Comparison of ENCODE assay signal across 18 cellular contexts in genomic region chr17:10668771-10669170, GRCh38. TPM values are rescaled to one million over a fixed set of nuclear protein-coding genes. Genes with fewer than 3 reads are reported as not detected.
DNase-seq lines count a peak whose midpoint lies in the region; ATAC-seq and TF ChIP-seq lines count a peak whose summit lies in the region.
"Had no signal": no experiment of that assay in that cellular context is flagged by ENCODE, and none has a peak within 500 bp of the region (broad histone marks: within the 10 kb centered on the region; RNA-seq: fewer than 3 reads in every experiment).

No MANE protein-coding gene starts in this region.

- POLR2A ChIA-PET in AG04450 (lab: Yijun Ruan, JAX), result no interaction called here

- H3K27ac Mint-ChIP-seq in HFFc6, result peak overlapping the region; percentile 51
- no peak overlapping the region for H3K27ac Mint-ChIP-seq in activated naive CD8-positive, alpha-beta T cell treated with anti-CD3 and anti-CD28 coated beads, Interleukin-2, amount 50 U/mL, for 24 hours
- H3K27ac Mint-ChIP-seq: activated CD4-positive, alpha-beta memory T cell treated with anti-CD3 and anti-CD28 coated beads for 36 hours; nephron progenitor cell; stimulated activated naive CD8-positive, alpha-beta T cell treated with anti-CD3 and anti-CD28 coated beads, Interleukin-15, amount 100 ng/mL, for 72 hours had no signal

- H3K36me3 ChIP-seq in ascending aorta, result no peaks in the 10 kb centered on the region
- H3K36me3 ChIP-seq: vagina had no signal

- peaks cover 4% of the 10 kb centered on the region for H3K36me3 Mint-ChIP-seq in HFFc6 (ENCODE audit: low read depth)
- H3K36me3 Mint-ChIP-seq in activated naive CD8-positive, alpha-beta T cell treated with anti-CD3 and anti-CD28 coated beads, Interleukin-2, amount 50 U/mL, for 24 hours (ENCODE audit: low read depth), result peaks cover 10% of the 10 kb centered on the region

- TF ChIP-seq CTCF in AG04450 (IDR thresholded peaks at IDR 0.05; ENCODE audit: low read depth, low read length), result no peak
- TF ChIP-seq CTCF in HFFc6 (IDR thresholded peaks at IDR 0.05), result no peak
- no peak for TF ChIP-seq CTCF in ascending aorta (IDR thresholded peaks at IDR 0.05)
- TF ChIP-seq CTCF in foreskin keratinocyte (conservative IDR thresholded peaks at IDR 0.05), result no peak

- H3K4me3 Mint-ChIP-seq in HFFc6, result peak overlapping the region; percentile 18; the same call in 1 of the 2 replicates
- H3K4me3 Mint-ChIP-seq in activated naive CD8-positive, alpha-beta T cell treated with anti-CD3 and anti-CD28 coated beads, Interleukin-2, amount 50 U/mL, for 24 hours, result no peak overlapping the region
- H3K4me3 Mint-ChIP-seq: activated CD4-positive, alpha-beta memory T cell treated with anti-CD3 and anti-CD28 coated beads for 36 hours; nephron progenitor cell; stimulated activated naive CD8-positive, alpha-beta T cell treated with anti-CD3 and anti-CD28 coated beads, Interleukin-15, amount 100 ng/mL, for 72 hours had no signal

- H3K27me3 ChIP-seq in AG04450 (ENCODE audit: control insufficient read depth, insufficient read depth, low read length) (no peaks in the 10 kb centered on the region), ascending aorta (no peaks in the 10 kb centered on the region), foreskin keratinocyte (no peaks in the 10 kb centered on the region)
- H3K27me3 ChIP-seq: vagina had no signal

- H3K9me3 ChIP-seq in AG04450 (ENCODE audit: control insufficient read depth, insufficient read depth, low read length) (no peaks in the 10 kb centered on the region), ascending aorta (no peaks in the 10 kb centered on the region)
- H3K9me3 ChIP-seq: A549, vagina had no signal

- peaks cover 30% of the 10 kb centered on the region for H3K4me1 Mint-ChIP-seq in HFFc6 (ENCODE audit: low read depth)
- H3K4me1 Mint-ChIP-seq in activated naive CD8-positive, alpha-beta T cell treated with anti-CD3 and anti-CD28 coated beads, Interleukin-2, amount 50 U/mL, for 24 hours, result no peaks in the 10 kb centered on the region
- H3K4me1 Mint-ChIP-seq: stimulated activated naive CD8-positive, alpha-beta T cell treated with anti-CD3 and anti-CD28 coated beads, Interleukin-15, amount 100 ng/mL, for 72 hours had no signal

- H3K27ac ChIP-seq in AG04450 (ENCODE audit: low read depth, low read length) (peak overlapping the region; percentile 47), ascending aorta (peak overlapping the region; percentile 29 to 39), foreskin keratinocyte (no peak overlapping the region)
- H3K27ac ChIP-seq: A549, vagina had no signal

- H3K27me3 Mint-ChIP-seq in HFFc6 (ENCODE audit: insufficient read depth), result no peaks in the 10 kb centered on the region; the same call in 1 of the 2 replicates
- no peaks in the 10 kb centered on the region for H3K27me3 Mint-ChIP-seq in activated naive CD8-positive, alpha-beta T cell treated with anti-CD3 and anti-CD28 coated beads, Interleukin-2, amount 50 U/mL, for 24 hours
- H3K27me3 Mint-ChIP-seq: activated CD4-positive, alpha-beta memory T cell treated with anti-CD3 and anti-CD28 coated beads for 36 hours; stimulated activated naive CD8-positive, alpha-beta T cell treated with anti-CD3 and anti-CD28 coated beads, Interleukin-15, amount 100 ng/mL, for 72 hours had no signal

- intact Hi-C loops in ascending aorta (cut with DNase I), result no loop called here

- H3K4me3 ChIP-seq in AG04450 (ENCODE audit: low read depth, low read length), result no peak overlapping the region
- no peak overlapping the region for H3K4me3 ChIP-seq in ascending aorta
- H3K4me3 ChIP-seq: A549, vagina had no signal

- H3K4me1 ChIP-seq in ascending aorta (peaks cover 0 to 3% of the 10 kb centered on the region in 2 donors), foreskin keratinocyte (no peaks in the 10 kb centered on the region)
- H3K4me1 ChIP-seq: A549, vagina had no signal

- DNase-seq in AG04450 (ENCODE audit: low read depth, low spot score) (peak; percentile 58), HFFc6 (peak; percentile 56), ascending aorta (ENCODE audit: low spot score in 2 of 2) (no peak), foreskin keratinocyte (peak in 1 of 2 donors; percentile 13), kidney glomerular epithelial cell (lab: John Stamatoyannopoulos, UW) (no peak), NCI-H2227 (lab: John Stamatoyannopoulos, UW; ENCODE audit: unreplicated experiment) (no peak)
- no peak for DNase-seq in activated naive CD8-positive, alpha-beta T cell treated with anti-CD3 and anti-CD28 coated beads, Interleukin-2, amount 50 U/mL, for 24 hours
- DNase-seq: activated CD4-positive, alpha-beta memory T cell treated with anti-CD3 and anti-CD28 coated beads for 36 hours; cerebellar nuclear complex; head of caudate nucleus; mesendoderm; NCI-H2029; nephron progenitor cell; stimulated activated naive CD8-positive, alpha-beta T cell treated with anti-CD3 and anti-CD28 coated beads, Interleukin-15, amount 100 ng/mL, for 72 hours had no signal

- no peaks in the 10 kb centered on the region for H3K9me3 Mint-ChIP-seq in HFFc6
- H3K9me3 Mint-ChIP-seq in activated naive CD8-positive, alpha-beta T cell treated with anti-CD3 and anti-CD28 coated beads, Interleukin-2, amount 50 U/mL, for 24 hours, result no peaks in the 10 kb centered on the region
- H3K9me3 Mint-ChIP-seq: activated CD4-positive, alpha-beta memory T cell treated with anti-CD3 and anti-CD28 coated beads for 36 hours; nephron progenitor cell; stimulated activated naive CD8-positive, alpha-beta T cell treated with anti-CD3 and anti-CD28 coated beads, Interleukin-15, amount 100 ng/mL, for 72 hours had no signal

- CTCF ChIA-PET in AG04450 (lab: Charles Lee), result interaction anchor here (3.2 to 4.2 kb wide), 2 partner anchors 22 to 51 kb away, joined by 10 to 22 read pairs; no protein-coding TSS in a partner anchor

- ATAC-seq in foreskin keratinocyte (peak; percentile 64), GM18858 (IDR thresholded peaks at IDR 0.05; ENCODE audit: unreplicated experiment) (no peak)
- ATAC-seq in activated naive CD8-positive, alpha-beta T cell treated with anti-CD3 and anti-CD28 coated beads, Interleukin-2, amount 50 U/mL, for 24 hours, result no peak
- ATAC-seq: Panc1; stimulated activated naive CD8-positive, alpha-beta T cell treated with anti-CD3 and anti-CD28 coated beads, Interleukin-15, amount 100 ng/mL, for 72 hours had no signal

RNA-seq across cellular contexts. Expression of gene MYH3, which starts 11.7 kb away (rescaled TPM):
- polyA plus RNA-seq in AG04450 (2011; rRNA removed) (0.31 and 0.66 TPM in 2 replicates), foreskin keratinocyte (0.45 and 0.78 TPM in 2 replicates)
- polyA minus RNA-seq in AG04450 (2011; rRNA and poly(A)+ RNA removed), result 0.83 and 1.6 TPM in 2 replicates
- 1 to 10 TPM in 1 of 6 experiments, under 1 TPM in 5; 0.28 to 1.5 (median 0.50) TPM for total RNA-seq in HFFc6 (2021; fragmentation: NEBNext Ultra II Directional; extraction: Animal tissue kit (Norgen Biotek cat#: 25700))
- total RNA-seq in ascending aorta (0.32 TPM), foreskin keratinocyte (0.67 and 1.2 TPM in 2 replicates)

RNA-seq across cellular contexts. Expression of gene SCO1, which starts 28.6 kb away (rescaled TPM):
- 25.1 and 28.5 TPM in 2 replicates for polyA plus RNA-seq in AG04450 (2011; rRNA removed)
- 8.5 and 13.6 TPM in 2 replicates for polyA minus RNA-seq in AG04450 (2011; rRNA and poly(A)+ RNA removed)
- total RNA-seq in HFFc6 (2021; fragmentation: NEBNext Ultra II Directional; extraction: Animal tissue kit (Norgen Biotek cat#: 25700)), result 10 to 100 TPM; 30.7 to 41.4 (median 33.5) TPM
- 173 TPM for total RNA-seq in ascending aorta
- total RNA-seq in foreskin keratinocyte, result 33.0 and 36.9 TPM in 2 replicates
- 24.7 and 30.9 TPM in 2 replicates for polyA plus RNA-seq in foreskin keratinocyte

RNA-seq across cellular contexts. Expression of gene ADPRM, which starts 28.6 kb away (rescaled TPM):
- polyA plus RNA-seq in AG04450 (2011; rRNA removed) (11.8 and 15.1 TPM in 2 replicates), foreskin keratinocyte (5.6 and 9.0 TPM in 2 replicates)
- 5.4 and 6.6 TPM in 2 replicates for polyA minus RNA-seq in AG04450 (2011; rRNA and poly(A)+ RNA removed)
- total RNA-seq in HFFc6 (2021; fragmentation: NEBNext Ultra II Directional; extraction: Animal tissue kit (Norgen Biotek cat#: 25700)), result 10 to 100 TPM in 1 of 6 experiments, 1 to 10 TPM in 5; 5.9 to 10.9 (median 7.1) TPM
- total RNA-seq in ascending aorta (not detected), foreskin keratinocyte (5.7 and 10.4 TPM in 2 replicates)

Comparison
In these comparisons a context has a peak if more than half of its experiments do, and no peak if none do; other contexts are left out.
1. DNase-seq: peak in AG04450 (single experiment) and HFFc6 (single experiment); none in ascending aorta (0 of 2), kidney glomerular epithelial cell (single experiment), activated naive CD8-positive, alpha-beta T cell treated with anti-CD3 and anti-CD28 coated beads, Interleukin-2, amount 50 U/mL, for 24 hours (single experiment) and NCI-H2227 (single experiment).